8 cellular contexts compared by ENCODE assay signal in genomic region chr11:126284829-126285228, GRCh38. TPM values are rescaled to one million over a fixed set of nuclear protein-coding genes. Genes with fewer than 3 reads are reported as not detected.
DNase-seq lines count a peak whose midpoint lies in the region; ATAC-seq and TF ChIP-seq lines count a peak whose summit lies in the region.

No MANE protein-coding gene starts in this region.

- TF ChIP-seq CTCF in fibroblast of mammary gland (conservative IDR thresholded peaks at IDR 0.05; ENCODE audit: control insufficient read depth, insufficient read depth, low read depth, low read length) (no peak), endothelial cell (IDR thresholded peaks at IDR 0.05; ENCODE audit: unreplicated experiment) (no peak)

- DNase-seq in ACHN (peak; percentile 78), NCI-H774 (lab: John Stamatoyannopoulos, UW) (peak; percentile 72), fibroblast of mammary gland (ENCODE audit: low read depth) (peak; percentile 97), endothelial cell (ENCODE audit: low spot score) (no peak)
- DNase-seq in activated CD8-positive, alpha-beta memory T cell treated with anti-CD3 and anti-CD28 coated beads, Interleukin-2, amount 50 U/mL, for 48 hours, result peak; percentile 91
- peak; percentile 84 to 86 for DNase-seq in stimulated activated CD4-positive, alpha-beta T cell treated with anti-CD3 and anti-CD28 coated beads, Interleukin-2, amount 100 ng/mL, for 48 hours

- peaks cover 34% of the 10 kb centered on the region for H3K4me1 Mint-ChIP-seq in endothelial cell (ENCODE audit: unreplicated experiment)

- peaks cover 11% of the 10 kb centered on the region for H3K36me3 Mint-ChIP-seq in endothelial cell (ENCODE audit: low read depth, unreplicated experiment)

- H3K4me3 Mint-ChIP-seq in endothelial cell (ENCODE audit: unreplicated experiment), result no peak overlapping the region

- no peak overlapping the region for H3K4me3 ChIP-seq in fibroblast of mammary gland (ENCODE audit: control insufficient read depth, low read depth, low read length)

- in situ Hi-C loops in ACHN (cut with HindIII; ENCODE audit: low pct_ligation_motif_present, low pct_unique_long_range_greater_than_20kb, low sequenced_read_pairs), result no loop called here

- peaks cover 16% of the 10 kb centered on the region for H3K27me3 Mint-ChIP-seq in endothelial cell (ENCODE audit: unreplicated experiment)

- ATAC-seq in GM18511 (IDR thresholded peaks at IDR 0.05; ENCODE audit: unreplicated experiment), result peak; percentile 53
- ATAC-seq in HG03139 (IDR thresholded peaks at IDR 0.05; ENCODE audit: unreplicated experiment), result peak; percentile 49

- H3K27ac Mint-ChIP-seq in endothelial cell (ENCODE audit: unreplicated experiment), result no peak overlapping the region

- H3K9me3 Mint-ChIP-seq in endothelial cell (ENCODE audit: unreplicated experiment), result no peaks in the 10 kb centered on the region

RNA-seq across cellular contexts. Expression of gene TIRAP, which starts 1.9 kb away (rescaled TPM):
- 12.4 TPM for total RNA-seq in endothelial cell (ENCODE audit: unreplicated experiment)

RNA-seq across cellular contexts. Expression of gene FOXRED1, which starts 15.9 kb away (rescaled TPM):
- total RNA-seq in endothelial cell (ENCODE audit: unreplicated experiment), result 35.8 TPM

RNA-seq across cellular contexts. Expression of gene SRPRA, which starts 16.1 kb away (rescaled TPM):
- 54.8 TPM for total RNA-seq in endothelial cell (ENCODE audit: unreplicated experiment)

RNA-seq across cellular contexts. Expression of gene DCPS, which starts 19.0 kb away (rescaled TPM):
- total RNA-seq in endothelial cell (ENCODE audit: unreplicated experiment), result 11.3 TPM
